1 cellular context compared by ENCODE assay signal in the genomic region with DNA sequence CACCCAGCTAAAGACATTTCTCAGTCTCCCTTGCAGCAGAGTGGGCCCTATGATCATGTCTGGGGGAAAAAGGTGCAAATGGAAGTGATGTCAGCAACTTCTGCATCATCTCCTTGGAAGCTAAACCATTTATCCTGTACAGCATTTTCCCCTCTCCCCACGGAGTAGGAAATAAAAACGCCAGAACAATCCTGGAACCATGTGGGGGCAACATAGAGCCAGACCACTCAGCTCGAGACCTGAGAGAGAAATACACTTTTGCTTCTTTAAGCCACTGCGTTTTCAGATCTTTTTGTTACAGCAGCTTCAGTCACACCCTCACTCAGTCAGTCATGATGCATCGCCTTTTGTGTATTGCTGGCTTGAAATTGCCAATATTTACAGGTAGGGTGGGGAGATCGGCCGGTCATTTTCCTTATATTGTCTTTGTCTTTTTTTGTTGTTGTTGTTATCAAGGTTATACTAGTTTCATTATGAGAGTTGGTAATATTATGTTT.
TF ChIP-seq lines count a peak whose summit lies in the region.

No MANE protein-coding gene starts in this region.

TF ChIP-seq in HCT116, 20 proteins besides CTCF, POLR2A, EP300 and RAD21:
- TF ChIP-seq CEBPB (IDR thresholded peaks at IDR 0.05; ENCODE audit: low read depth) (no peak), EZH2phosphoT487 (IDR thresholded peaks at IDR 0.05; ENCODE audit: borderline replicate concordance) (no peak), JUND (IDR thresholded peaks at IDR 0.05) (no peak), EZH2 (IDR thresholded peaks at IDR 0.05) (no peak), SRF (IDR thresholded peaks at IDR 0.05; ENCODE audit: low read depth) (no peak), SIN3A (IDR thresholded peaks at IDR 0.05; ENCODE audit: low read depth) (no peak), ZFX (IDR thresholded peaks at IDR 0.05) (no peak)
- TF ChIP-seq, protein P1, sequence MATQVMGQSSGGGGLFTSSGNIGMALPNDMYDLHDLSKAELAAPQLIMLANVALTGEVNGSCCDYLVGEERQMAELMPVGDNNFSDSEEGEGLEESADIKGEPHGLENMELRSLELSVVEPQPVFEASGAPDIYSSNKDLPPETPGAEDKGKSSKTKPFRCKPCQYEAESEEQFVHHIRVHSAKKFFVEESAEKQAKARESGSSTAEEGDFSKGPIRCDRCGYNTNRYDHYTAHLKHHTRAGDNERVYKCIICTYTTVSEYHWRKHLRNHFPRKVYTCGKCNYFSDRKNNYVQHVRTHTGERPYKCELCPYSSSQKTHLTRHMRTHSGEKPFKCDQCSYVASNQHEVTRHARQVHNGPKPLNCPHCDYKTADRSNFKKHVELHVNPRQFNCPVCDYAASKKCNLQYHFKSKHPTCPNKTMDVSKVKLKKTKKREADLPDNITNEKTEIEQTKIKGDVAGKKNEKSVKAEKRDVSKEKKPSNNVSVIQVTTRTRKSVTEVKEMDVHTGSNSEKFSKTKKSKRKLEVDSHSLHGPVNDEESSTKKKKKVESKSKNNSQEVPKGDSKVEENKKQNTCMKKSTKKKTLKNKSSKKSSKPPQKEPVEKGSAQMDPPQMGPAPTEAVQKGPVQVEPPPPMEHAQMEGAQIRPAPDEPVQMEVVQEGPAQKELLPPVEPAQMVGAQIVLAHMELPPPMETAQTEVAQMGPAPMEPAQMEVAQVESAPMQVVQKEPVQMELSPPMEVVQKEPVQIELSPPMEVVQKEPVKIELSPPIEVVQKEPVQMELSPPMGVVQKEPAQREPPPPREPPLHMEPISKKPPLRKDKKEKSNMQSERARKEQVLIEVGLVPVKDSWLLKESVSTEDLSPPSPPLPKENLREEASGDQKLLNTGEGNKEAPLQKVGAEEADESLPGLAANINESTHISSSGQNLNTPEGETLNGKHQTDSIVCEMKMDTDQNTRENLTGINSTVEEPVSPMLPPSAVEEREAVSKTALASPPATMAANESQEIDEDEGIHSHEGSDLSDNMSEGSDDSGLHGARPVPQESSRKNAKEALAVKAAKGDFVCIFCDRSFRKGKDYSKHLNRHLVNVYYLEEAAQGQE (IDR thresholded peaks at IDR 0.05; ENCODE audit: low read depth): no peak
- TF ChIP-seq, protein P2, sequence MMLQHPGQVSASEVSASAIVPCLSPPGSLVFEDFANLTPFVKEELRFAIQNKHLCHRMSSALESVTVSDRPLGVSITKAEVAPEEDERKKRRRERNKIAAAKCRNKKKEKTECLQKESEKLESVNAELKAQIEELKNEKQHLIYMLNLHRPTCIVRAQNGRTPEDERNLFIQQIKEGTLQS (IDR thresholded peaks at IDR 0.05): no peak
- TF ChIP-seq, protein P3, sequence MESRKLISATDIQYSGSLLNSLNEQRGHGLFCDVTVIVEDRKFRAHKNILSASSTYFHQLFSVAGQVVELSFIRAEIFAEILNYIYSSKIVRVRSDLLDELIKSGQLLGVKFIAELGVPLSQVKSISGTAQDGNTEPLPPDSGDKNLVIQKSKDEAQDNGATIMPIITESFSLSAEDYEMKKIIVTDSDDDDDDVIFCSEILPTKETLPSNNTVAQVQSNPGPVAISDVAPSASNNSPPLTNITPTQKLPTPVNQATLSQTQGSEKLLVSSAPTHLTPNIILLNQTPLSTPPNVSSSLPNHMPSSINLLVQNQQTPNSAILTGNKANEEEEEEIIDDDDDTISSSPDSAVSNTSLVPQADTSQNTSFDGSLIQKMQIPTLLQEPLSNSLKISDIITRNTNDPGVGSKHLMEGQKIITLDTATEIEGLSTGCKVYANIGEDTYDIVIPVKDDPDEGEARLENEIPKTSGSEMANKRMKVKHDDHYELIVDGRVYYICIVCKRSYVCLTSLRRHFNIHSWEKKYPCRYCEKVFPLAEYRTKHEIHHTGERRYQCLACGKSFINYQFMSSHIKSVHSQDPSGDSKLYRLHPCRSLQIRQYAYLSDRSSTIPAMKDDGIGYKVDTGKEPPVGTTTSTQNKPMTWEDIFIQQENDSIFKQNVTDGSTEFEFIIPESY (IDR thresholded peaks at IDR 0.05; ENCODE audit: extremely low read depth, insufficient replicate concordance, low read length): no peak
